Comparison of ENCODE assay signal across 9 cellular contexts in the genomic region with DNA sequence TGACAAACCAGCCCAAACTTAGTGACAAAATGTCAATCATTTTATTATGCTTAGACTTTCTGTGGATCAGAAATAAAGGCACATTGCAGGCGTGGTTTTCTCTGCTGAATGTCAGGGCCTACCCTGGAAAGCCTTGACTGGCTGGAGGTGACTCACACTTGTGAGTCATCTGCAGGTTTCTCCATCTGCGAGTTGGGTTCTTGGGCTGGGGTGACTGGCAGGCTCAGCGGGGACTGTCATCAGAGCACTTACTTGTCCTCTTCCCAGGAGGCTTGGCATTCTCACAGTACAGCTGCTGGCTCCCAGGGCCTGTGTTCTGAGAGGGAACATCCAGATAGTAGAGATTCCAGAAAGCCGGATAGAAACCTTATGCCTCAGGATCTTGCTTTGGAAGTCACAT.
DNase-seq lines count a peak whose midpoint lies in the region; TF ChIP-seq lines count a peak whose summit lies in the region.
"Had no signal": no experiment of that assay in that cellular context is flagged by ENCODE, and none has a peak within 500 bp of the region (broad histone marks: within the 10 kb centered on the region; RNA-seq: fewer than 3 reads in every experiment).

No MANE protein-coding gene starts in this region.

- H3K27me3 ChIP-seq in AG04450 (ENCODE audit: control insufficient read depth, insufficient read depth, low read length): no peaks in the 10 kb centered on the region

- intact Hi-C loops in activated T-helper 2 cell treated with anti-CD3 and anti-CD28 coated beads, Interferon-gamma antibody, Interleukin-2, Interleukin-4, amounts not matched to agents 10 μg/mL and 5 μg/mL and 100 μg/mL, durations not matched to agents 14 hours and 24 hours and 36 hours (cut with micrococcal nuclease): no loop called here

- no peaks in the 10 kb centered on the region for H3K27me3 Mint-ChIP-seq in activated T-helper 2 cell treated with anti-CD3 and anti-CD28 coated beads, Interferon-gamma antibody, Interleukin-2, Interleukin-4, amounts not matched to agents 10 μg/mL and 5 μg/mL and 100 μg/mL, durations not matched to agents 14 hours and 24 hours and 36 hours (ENCODE audit: low read depth)

- no peak overlapping the region for H3K4me3 Mint-ChIP-seq in activated T-helper 2 cell treated with anti-CD3 and anti-CD28 coated beads, Interferon-gamma antibody, Interleukin-2, Interleukin-4, amounts not matched to agents 10 μg/mL and 5 μg/mL and 100 μg/mL, durations not matched to agents 14 hours and 24 hours and 36 hours (ENCODE audit: low read depth)
- H3K4me3 Mint-ChIP-seq: nephron had no signal

- no peaks in the 10 kb centered on the region for H3K9me3 Mint-ChIP-seq in activated T-helper 2 cell treated with anti-CD3 and anti-CD28 coated beads, Interferon-gamma antibody, Interleukin-2, Interleukin-4, amounts not matched to agents 10 μg/mL and 5 μg/mL and 100 μg/mL, durations not matched to agents 14 hours and 24 hours and 36 hours
- H3K9me3 Mint-ChIP-seq: nephron had no signal

- H3K27ac ChIP-seq in AG04450 (ENCODE audit: low read depth, low read length): no peak overlapping the region

- no peak for TF ChIP-seq CTCF in AG04450 (IDR thresholded peaks at IDR 0.05; ENCODE audit: low read depth, low read length)

- H3K9me3 ChIP-seq in AG04450 (ENCODE audit: control insufficient read depth, insufficient read depth, low read length): no peaks in the 10 kb centered on the region

- no peaks in the 10 kb centered on the region for H3K36me3 Mint-ChIP-seq in activated T-helper 2 cell treated with anti-CD3 and anti-CD28 coated beads, Interferon-gamma antibody, Interleukin-2, Interleukin-4, amounts not matched to agents 10 μg/mL and 5 μg/mL and 100 μg/mL, durations not matched to agents 14 hours and 24 hours and 36 hours (ENCODE audit: low read depth)

- peaks cover 6% of the 10 kb centered on the region for H3K4me1 Mint-ChIP-seq in activated T-helper 2 cell treated with anti-CD3 and anti-CD28 coated beads, Interferon-gamma antibody, Interleukin-2, Interleukin-4, amounts not matched to agents 10 μg/mL and 5 μg/mL and 100 μg/mL, durations not matched to agents 14 hours and 24 hours and 36 hours (ENCODE audit: low read depth)
- H3K4me1 Mint-ChIP-seq: nephron had no signal

- no peak overlapping the region for H3K27ac Mint-ChIP-seq in activated T-helper 2 cell treated with anti-CD3 and anti-CD28 coated beads, Interferon-gamma antibody, Interleukin-2, Interleukin-4, amounts not matched to agents 10 μg/mL and 5 μg/mL and 100 μg/mL, durations not matched to agents 14 hours and 24 hours and 36 hours
- H3K27ac Mint-ChIP-seq: nephron had no signal

- H3K4me3 ChIP-seq in AG04450 (ENCODE audit: low read depth, low read length): no peak overlapping the region

- POLR2A ChIA-PET in AG04450 (lab: Yijun Ruan, JAX): no interaction called here

- DNase-seq in AG04450 (ENCODE audit: low read depth, low spot score) (peak; percentile 29), HS-27A (ENCODE audit: low read depth) (peak; percentile 33), left kidney (ENCODE audit: low read depth, low spot score) (peak; percentile 1), NCI-H1417 (lab: John Stamatoyannopoulos, UW) (no peak), NCI-H510A (lab: John Stamatoyannopoulos, UW) (no peak), inferior parietal cortex (ENCODE audit: extremely low spot score) (no peak), D341Med (ENCODE audit: low spot score) (no peak)
- DNase-seq in activated T-helper 2 cell treated with anti-CD3 and anti-CD28 coated beads, Interferon-gamma antibody, Interleukin-2, Interleukin-4, amounts not matched to agents 10 μg/mL and 5 μg/mL and 100 μg/mL, durations not matched to agents 14 hours and 24 hours and 36 hours (ENCODE audit: low spot score): peak; percentile 17

- CTCF ChIA-PET in AG04450 (lab: Charles Lee): interaction anchor here (2.0 kb wide), 1 partner anchor 16 kb away, joined by 5 read pairs; no protein-coding TSS in a partner anchor

Comparison
In these comparisons a context has a peak if more than half of its experiments do, and no peak if none do; other contexts are left out.
1. DNase-seq: peak in AG04450 (single experiment), HS-27A (single experiment), activated T-helper 2 cell treated with anti-CD3 and anti-CD28 coated beads, Interferon-gamma antibody, Interleukin-2, Interleukin-4, amounts not matched to agents 10 μg/mL and 5 μg/mL and 100 μg/mL, durations not matched to agents 14 hours and 24 hours and 36 hours (single experiment) and left kidney (single experiment); none in NCI-H1417 (0 of 3), NCI-H510A (single experiment), inferior parietal cortex (single experiment) and D341Med (single experiment).